Comparison of ENCODE assay signal across 10 cellular contexts in the genomic region with DNA sequence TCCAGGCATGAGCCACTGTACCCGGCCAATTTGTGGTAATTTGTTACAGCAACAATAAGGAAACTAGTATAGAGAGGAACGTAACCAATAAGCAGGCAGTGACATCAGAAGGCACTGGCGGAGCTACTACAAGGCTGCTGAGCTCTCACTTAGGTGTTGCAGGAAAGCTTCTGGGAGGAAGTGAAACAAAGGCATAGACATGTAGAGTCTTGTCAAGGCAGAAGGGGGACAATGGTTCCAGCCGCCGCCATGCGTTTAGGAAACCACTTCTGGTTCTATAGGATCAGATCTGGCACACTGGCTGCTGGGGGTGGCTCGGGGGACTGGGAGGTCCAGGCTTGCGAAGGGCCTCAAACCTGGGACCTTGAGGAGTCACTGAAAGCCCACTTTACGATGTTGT.
DNase-seq lines count a peak whose midpoint lies in the region; ATAC-seq lines count a peak whose summit lies in the region.
"Had no signal": no experiment of that assay in that cellular context is flagged by ENCODE, and none has a peak within 500 bp of the region (broad histone marks: within the 10 kb centered on the region; RNA-seq: fewer than 3 reads in every experiment).

No MANE protein-coding gene starts in this region.

- peak; percentile 84 for DNase-seq in SKM-1 (lab: John Stamatoyannopoulos, UW; ENCODE audit: unreplicated experiment)
- DNase-seq in T1000 (lab: John Stamatoyannopoulos, UW), result no peak
- no peak for DNase-seq in C1 segment of cervical spinal cord (lab: John Stamatoyannopoulos, UW)
- no peak for DNase-seq in T-helper 2 cell
- no peak for DNase-seq in NCI-H2171 (lab: John Stamatoyannopoulos, UW)
- DNase-seq: glutamatergic neuron had no signal

- ATAC-seq in GM18498 (IDR thresholded peaks at IDR 0.05; ENCODE audit: unreplicated experiment), result peak; percentile 96
- peak; percentile 99 for ATAC-seq in GM21390 (IDR thresholded peaks at IDR 0.05; ENCODE audit: unreplicated experiment)
- peak; percentile 98 for ATAC-seq in HG03280 (IDR thresholded peaks at IDR 0.05; ENCODE audit: unreplicated experiment)
- ATAC-seq: K562 had no signal
